ENCODE assay signal across 8 cellular contexts in genomic region chr7:25029075-25029474, GRCh38. TPM values are rescaled to one million over a fixed set of nuclear protein-coding genes. Genes with fewer than 3 reads are reported as not detected.
A peak's percentile ranks its signal among the peaks of the same experiment; 100 is the strongest.
DNase-seq lines count a peak whose midpoint lies in the region; ATAC-seq and TF ChIP-seq lines count a peak whose summit lies in the region.

No MANE protein-coding gene starts in this region.

- no peaks in the 10 kb centered on the region for H3K9me3 Mint-ChIP-seq in activated CD8-positive, alpha-beta memory T cell treated with anti-CD3 and anti-CD28 coated beads, Interleukin-2, amount 10 ng/mL, durations not matched to agents 7 days and 5 days (ENCODE audit: low read depth)
- no peaks in the 10 kb centered on the region for H3K9me3 Mint-ChIP-seq in T-cell
- H3K9me3 Mint-ChIP-seq in chondrocyte (ENCODE audit: low read depth), result peaks cover 9% of the 10 kb centered on the region

- POLR2A ChIA-PET in T-cell (lab: Charles Lee), result interaction anchor here in 1 of 2 donors (1.1 kb wide), 1 partner anchor 118 kb away, joined by 3 read pairs; no protein-coding TSS in a partner anchor

- H3K4me3 Mint-ChIP-seq in activated CD8-positive, alpha-beta memory T cell treated with anti-CD3 and anti-CD28 coated beads, Interleukin-2, amount 10 ng/mL, durations not matched to agents 7 days and 5 days, result no peak overlapping the region
- H3K4me3 Mint-ChIP-seq in T-cell (peak overlapping the region; percentile 8 to 66 (median 31)), chondrocyte (ENCODE audit: unreplicated experiment) (no peak overlapping the region)

- DNase-seq in activated CD8-positive, alpha-beta memory T cell treated with anti-CD3 and anti-CD28 coated beads, Interleukin-2, amount 10 ng/mL, durations not matched to agents 7 days and 5 days, result no peak
- no peak for DNase-seq in activated CD8-positive, alpha-beta memory T cell treated with anti-CD3 and anti-CD28 coated beads for 24 hours
- DNase-seq in T-cell, result peak in 9 of 34 experiments; percentile 1 to 10 (median 3)
- DNase-seq in stimulated activated CD8-positive, alpha-beta memory T cell treated with anti-CD3 and anti-CD28 coated beads, Interleukin-4, amount 100 ng/mL, for 48 hours, result peak; percentile 25
- DNase-seq in chondrocyte (ENCODE audit: low spot score), result no peak
- DNase-seq in DMS114 treated with DMSO at 0.1 percent for 48 hours (lab: John Stamatoyannopoulos, UW; ENCODE audit: unreplicated experiment), result no peak

- WGBS in esophagus, 2 donors, result 93 to 100% methylated on average over 1 of the region's 1 CpG

- H3K4me1 Mint-ChIP-seq in activated CD8-positive, alpha-beta memory T cell treated with anti-CD3 and anti-CD28 coated beads, Interleukin-2, amount 10 ng/mL, durations not matched to agents 7 days and 5 days, result peaks cover 40% of the 10 kb centered on the region
- H3K4me1 Mint-ChIP-seq in T-cell, result peaks cover 32 to 67% (median 46%) of the 10 kb centered on the region in 3 donors
- peaks cover 17% of the 10 kb centered on the region for H3K4me1 Mint-ChIP-seq in chondrocyte (ENCODE audit: low read depth)

- H3K27ac ChIP-seq in esophagus (ENCODE audit: low read depth in 2 of 2, low read length in 1 of 2), result peak overlapping the region; percentile 1 to 55

- peak; percentile 58 for ATAC-seq in activated CD8-positive, alpha-beta memory T cell treated with anti-CD3 and anti-CD28 coated beads, Interleukin-2, amount 10 ng/mL, durations not matched to agents 7 days and 5 days
- ATAC-seq in T-cell (replicated peaks in 1 of 4) (peak; percentile 49 to 77 (median 58)), GM21423 (IDR thresholded peaks at IDR 0.05; ENCODE audit: unreplicated experiment) (no peak)

- H3K9me3 ChIP-seq in esophagus (ENCODE audit: control insufficient read depth in 2 of 2, insufficient read depth in 1 of 2, low read depth in 1 of 2, low read length in 1 of 2), result no peaks in the 10 kb centered on the region

- no peaks in the 10 kb centered on the region for H3K27me3 ChIP-seq in esophagus (ENCODE audit: control insufficient read depth in 1 of 2, insufficient read depth in 2 of 2, low read length in 2 of 2)

- peaks cover 2% of the 10 kb centered on the region for H3K36me3 Mint-ChIP-seq in activated CD8-positive, alpha-beta memory T cell treated with anti-CD3 and anti-CD28 coated beads, Interleukin-2, amount 10 ng/mL, durations not matched to agents 7 days and 5 days
- H3K36me3 Mint-ChIP-seq in T-cell (no peaks in the 10 kb centered on the region), chondrocyte (ENCODE audit: low read depth) (no peaks in the 10 kb centered on the region)

- CTCF ChIA-PET in activated CD8-positive, alpha-beta memory T cell treated with anti-CD3 and anti-CD28 coated beads, Interleukin-2, amount 10 ng/mL, durations not matched to agents 7 days and 5 days (lab: Charles Lee), result interaction anchor here (1.0 to 2.8 kb wide), 6 partner anchors 41 to 217 kb away, joined by 3 to 8 read pairs (median 6); no protein-coding TSS in a partner anchor
- CTCF ChIA-PET in T-cell (lab: Charles Lee), result interaction anchor here (0.8 to 2.9 kb wide), 7 partner anchors 8 to 217 kb away, joined by 3 to 8 read pairs (median 3); no protein-coding TSS in a partner anchor

- no peak overlapping the region for H3K4me3 ChIP-seq in esophagus (ENCODE audit: low read depth in 1 of 2, low read length in 2 of 2)

- H3K27me3 Mint-ChIP-seq in activated CD8-positive, alpha-beta memory T cell treated with anti-CD3 and anti-CD28 coated beads, Interleukin-2, amount 10 ng/mL, durations not matched to agents 7 days and 5 days, result peaks cover 2% of the 10 kb centered on the region
- H3K27me3 Mint-ChIP-seq in T-cell (no peaks in the 10 kb centered on the region), chondrocyte (ENCODE audit: low read depth) (no peaks in the 10 kb centered on the region)

- no peak for TF ChIP-seq CTCF in chondrocyte (IDR thresholded peaks at IDR 0.05)

- H3K27ac Mint-ChIP-seq in activated CD8-positive, alpha-beta memory T cell treated with anti-CD3 and anti-CD28 coated beads, Interleukin-2, amount 10 ng/mL, durations not matched to agents 7 days and 5 days, result peak overlapping the region; percentile 76
- peak overlapping the region; percentile 94 to 97 for H3K27ac Mint-ChIP-seq in T-cell
- H3K27ac Mint-ChIP-seq in chondrocyte (ENCODE audit: unreplicated experiment), result no peak overlapping the region

- peaks cover 0 to 4% of the 10 kb centered on the region in 2 donors for H3K4me1 ChIP-seq in esophagus (ENCODE audit: control insufficient read depth in 2 of 2, insufficient read depth in 2 of 2, low read length in 1 of 2)

- H3K36me3 ChIP-seq in esophagus (ENCODE audit: control insufficient read depth in 2 of 2, insufficient read depth in 2 of 2, low read length in 1 of 2), result no peaks in the 10 kb centered on the region

RNA-seq across cellular contexts. Expression of gene OSBPL3, which starts 49.1 kb away (rescaled TPM):
- 100 to 1,000 TPM in 1 of 2 experiments, 10 to 100 TPM in 1; 98.3 to 133 TPM for total RNA-seq in activated CD8-positive, alpha-beta memory T cell treated with anti-CD3 and anti-CD28 coated beads, Interleukin-2, amount 10 ng/mL, durations not matched to agents 7 days and 5 days
- total RNA-seq in T-cell, result 10 to 100 TPM; 30.2 to 62.7 (median 54.7) TPM
- polyA plus RNA-seq in esophagus, result 10 to 100 TPM; 10.4 to 22.4 TPM
- total RNA-seq in chondrocyte, result 5.7 to 10.6 TPM (median 7.6 TPM) in 3 replicates

Comparison
In these comparisons a context has a peak if more than half of its experiments do, and no peak if none do; other contexts are left out.
1. H3K4me3 Mint-ChIP-seq: peak in T-cell (3 of 3); none in activated CD8-positive, alpha-beta memory T cell treated with anti-CD3 and anti-CD28 coated beads, Interleukin-2, amount 10 ng/mL, durations not matched to agents 7 days and 5 days (single experiment) and chondrocyte (single experiment).